12 cellular contexts compared by ENCODE assay signal in the genomic region with DNA sequence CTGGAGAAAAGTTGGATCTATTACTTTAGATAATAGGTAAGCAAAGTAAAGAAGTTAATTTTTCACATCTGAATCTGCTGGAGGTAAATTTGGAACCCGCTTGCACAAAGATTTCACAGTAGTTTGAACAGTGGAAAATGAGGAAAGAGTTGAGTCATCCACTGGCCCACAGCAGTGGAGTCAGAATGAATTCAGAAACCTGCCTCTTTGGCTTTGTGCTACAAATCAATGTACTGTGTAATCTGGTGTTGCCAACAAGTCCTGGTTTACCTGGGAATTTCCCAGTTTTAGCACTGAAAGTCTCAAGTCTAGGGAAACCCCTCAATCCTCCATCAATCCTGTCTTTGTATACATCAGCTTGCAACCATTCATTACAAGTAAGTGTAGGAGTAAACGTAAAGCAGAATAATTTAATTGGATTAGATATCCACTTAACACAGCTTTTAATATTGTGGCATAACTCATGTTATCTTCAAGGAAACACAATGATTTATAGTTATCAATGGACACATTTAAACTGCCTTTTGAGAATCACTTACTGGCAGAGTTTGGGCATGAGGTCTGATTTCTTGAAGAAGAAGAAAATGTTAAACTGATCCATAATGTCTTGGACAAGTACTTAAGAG.
DNase-seq lines count a peak whose midpoint lies in the region; ATAC-seq and TF ChIP-seq lines count a peak whose summit lies in the region.
"Had no signal": no experiment of that assay in that cellular context is flagged by ENCODE, and none has a peak within 500 bp of the region (broad histone marks: within the 10 kb centered on the region; RNA-seq: fewer than 3 reads in every experiment).

No MANE protein-coding gene starts in this region.

- no peaks in the 10 kb centered on the region for H3K9me3 ChIP-seq in transverse colon
- H3K9me3 ChIP-seq: right lobe of liver had no signal

- no peak overlapping the region for H3K4me3 ChIP-seq in choroid plexus epithelial cell (ENCODE audit: low read depth, low read length)
- H3K4me3 ChIP-seq in transverse colon = no peak overlapping the region
- H3K4me3 ChIP-seq: dorsolateral prefrontal cortex, right lobe of liver had no signal

- H3K4me1 ChIP-seq in transverse colon = no peaks in the 10 kb centered on the region
- H3K4me1 ChIP-seq: right lobe of liver had no signal

- no peaks in the 10 kb centered on the region for H3K36me3 ChIP-seq in transverse colon
- H3K36me3 ChIP-seq: right lobe of liver had no signal

- CTCF ChIA-PET in activated naive CD4-positive, alpha-beta T cell treated with anti-CD3 and anti-CD28 coated beads for 36 hours (lab: Charles Lee) = no interaction called here

- H3K27me3 ChIP-seq in transverse colon = no peaks in the 10 kb centered on the region
- H3K27me3 ChIP-seq: dorsolateral prefrontal cortex, right lobe of liver had no signal

- H3K4me1 Mint-ChIP-seq in activated naive CD4-positive, alpha-beta T cell treated with anti-CD3 and anti-CD28 coated beads for 36 hours (ENCODE audit: low read depth) = no peaks in the 10 kb centered on the region
- H3K4me1 Mint-ChIP-seq: activated naive CD4-positive, alpha-beta T cell treated with anti-CD3 and anti-CD28 coated beads, Interleukin-2, amount 10 ng/mL, durations not matched to agents 7 days and 5 days had no signal

- peak; percentile 67 for ATAC-seq in GM21529 (IDR thresholded peaks at IDR 0.05; ENCODE audit: unreplicated experiment)
- ATAC-seq in HG03460 (IDR thresholded peaks at IDR 0.05; ENCODE audit: unreplicated experiment) = peak; percentile 75
- ATAC-seq in HG03135 (IDR thresholded peaks at IDR 0.05; ENCODE audit: unreplicated experiment) = no peak

- TF ChIP-seq CTCF in choroid plexus epithelial cell (conservative IDR thresholded peaks at IDR 0.05; ENCODE audit: low read depth, low read length) (no peak), transverse colon (IDR thresholded peaks at IDR 0.05) (no peak)

- no peak for TF ChIP-seq EP300 in transverse colon (IDR thresholded peaks at IDR 0.05; ENCODE audit: low read depth)

- H3K36me3 Mint-ChIP-seq in activated naive CD4-positive, alpha-beta T cell treated with anti-CD3 and anti-CD28 coated beads for 36 hours (ENCODE audit: low read depth) = no peaks in the 10 kb centered on the region
- H3K36me3 Mint-ChIP-seq: activated naive CD4-positive, alpha-beta T cell treated with anti-CD3 and anti-CD28 coated beads, Interleukin-2, amount 10 ng/mL, durations not matched to agents 7 days and 5 days had no signal

- H3K27ac ChIP-seq in transverse colon = no peak overlapping the region
- H3K27ac ChIP-seq: dorsolateral prefrontal cortex, right lobe of liver had no signal

- in situ Hi-C loops in transverse colon (cut with MboI; ENCODE audit: low pct_ligation_motif_present in 1 of 4, low pct_unique_long_range_greater_than_20kb in 1 of 4, low sequenced_read_pairs in 3 of 4) = no loop called here

- no peak overlapping the region for H3K4me3 Mint-ChIP-seq in activated naive CD4-positive, alpha-beta T cell treated with anti-CD3 and anti-CD28 coated beads for 36 hours
- H3K4me3 Mint-ChIP-seq: activated naive CD4-positive, alpha-beta T cell treated with anti-CD3 and anti-CD28 coated beads, Interleukin-2, amount 10 ng/mL, durations not matched to agents 7 days and 5 days had no signal

- intact Hi-C loops in activated naive CD4-positive, alpha-beta T cell treated with anti-CD3 and anti-CD28 coated beads for 36 hours (cut with micrococcal nuclease) = no loop called here
- intact Hi-C loops in transverse colon (cut with DNase I; ENCODE audit: low total_unique reads) = no loop called here

- no peak overlapping the region for H3K27ac Mint-ChIP-seq in activated naive CD4-positive, alpha-beta T cell treated with anti-CD3 and anti-CD28 coated beads for 36 hours
- H3K27ac Mint-ChIP-seq: activated naive CD4-positive, alpha-beta T cell treated with anti-CD3 and anti-CD28 coated beads, Interleukin-2, amount 10 ng/mL, durations not matched to agents 7 days and 5 days had no signal

- H3K9me3 Mint-ChIP-seq in activated naive CD4-positive, alpha-beta T cell treated with anti-CD3 and anti-CD28 coated beads for 36 hours = no peaks in the 10 kb centered on the region
- H3K9me3 Mint-ChIP-seq: activated naive CD4-positive, alpha-beta T cell treated with anti-CD3 and anti-CD28 coated beads, Interleukin-2, amount 10 ng/mL, durations not matched to agents 7 days and 5 days had no signal

- no peak for TF ChIP-seq POLR2A in transverse colon (IDR thresholded peaks at IDR 0.05)

- H3K27me3 Mint-ChIP-seq in activated naive CD4-positive, alpha-beta T cell treated with anti-CD3 and anti-CD28 coated beads for 36 hours (ENCODE audit: low read depth) = peaks cover 2% of the 10 kb centered on the region
- H3K27me3 Mint-ChIP-seq: activated naive CD4-positive, alpha-beta T cell treated with anti-CD3 and anti-CD28 coated beads, Interleukin-2, amount 10 ng/mL, durations not matched to agents 7 days and 5 days had no signal

- peak; percentile 36 for DNase-seq in AG20443 (ENCODE audit: low spot score)
- peak; percentile 63 for DNase-seq in choroid plexus epithelial cell (ENCODE audit: low read depth)
- DNase-seq in activated naive CD4-positive, alpha-beta T cell treated with anti-CD3 and anti-CD28 coated beads for 36 hours = no peak
- no peak for DNase-seq in foreskin melanocyte
- no peak for DNase-seq in transverse colon
- DNase-seq: activated CD4-positive, alpha-beta T cell treated with anti-CD3 and anti-CD28 coated beads, Interleukin-2, amount 50 U/mL, for 48 hours; activated naive CD4-positive, alpha-beta T cell treated with anti-CD3 and anti-CD28 coated beads, Interleukin-2, amount 10 ng/mL, durations not matched to agents 7 days and 5 days; dorsolateral prefrontal cortex; right lobe of liver had no signal

- 69% methylated on average over 2 of the region's 2 CpGs for WGBS in transverse colon (ENCODE audit: low coverage in 1 of 2), 2 donors

Comparison
In these comparisons a context has a peak if more than half of its experiments do, and no peak if none do; other contexts are left out.
1. DNase-seq: peak in AG20443 (single experiment) and choroid plexus epithelial cell (single experiment); none in activated naive CD4-positive, alpha-beta T cell treated with anti-CD3 and anti-CD28 coated beads for 36 hours (single experiment), foreskin melanocyte (single experiment) and transverse colon (single experiment).